Comparison of ENCODE assay signal across 4 cellular contexts in the genomic region with DNA sequence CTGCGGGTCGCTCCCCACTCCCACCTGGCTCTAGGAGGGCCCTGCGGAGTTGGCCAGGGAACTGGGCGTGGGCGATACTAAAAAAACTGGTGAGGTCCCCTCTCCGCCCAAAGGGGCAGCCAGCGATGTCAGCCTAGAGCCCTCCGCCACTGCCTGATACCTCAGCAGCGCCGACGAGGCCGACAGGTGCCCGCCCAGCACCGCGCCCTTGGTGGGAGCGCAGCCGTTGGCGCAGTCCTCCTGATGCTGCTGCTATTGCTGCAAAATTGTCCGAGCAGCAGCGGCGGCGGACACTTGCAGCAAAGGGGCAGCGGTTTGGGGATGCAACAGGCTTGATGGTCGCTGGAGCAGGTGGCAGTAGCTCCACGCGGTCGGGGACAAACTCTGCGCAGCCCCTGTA. TPM values are rescaled to one million over a fixed set of nuclear protein-coding genes. Genes with fewer than 3 reads are reported as not detected.
"Had no signal": no experiment of that assay in that cellular context is flagged by ENCODE, and none has a peak within 500 bp of the region (broad histone marks: within the 10 kb centered on the region; RNA-seq: fewer than 3 reads in every experiment).

No MANE protein-coding gene starts in this region.

RNA-seq across cellular contexts. Expression of a gene that starts 2.0 kb away (rescaled TPM):
- total RNA-seq: HT-29, HT1080 had no signal
- polyA plus RNA-seq: IgD-negative memory B cell, IMR-90 had no signal
